Comparison of ENCODE assay signal across 1 cellular context in the genomic region with DNA sequence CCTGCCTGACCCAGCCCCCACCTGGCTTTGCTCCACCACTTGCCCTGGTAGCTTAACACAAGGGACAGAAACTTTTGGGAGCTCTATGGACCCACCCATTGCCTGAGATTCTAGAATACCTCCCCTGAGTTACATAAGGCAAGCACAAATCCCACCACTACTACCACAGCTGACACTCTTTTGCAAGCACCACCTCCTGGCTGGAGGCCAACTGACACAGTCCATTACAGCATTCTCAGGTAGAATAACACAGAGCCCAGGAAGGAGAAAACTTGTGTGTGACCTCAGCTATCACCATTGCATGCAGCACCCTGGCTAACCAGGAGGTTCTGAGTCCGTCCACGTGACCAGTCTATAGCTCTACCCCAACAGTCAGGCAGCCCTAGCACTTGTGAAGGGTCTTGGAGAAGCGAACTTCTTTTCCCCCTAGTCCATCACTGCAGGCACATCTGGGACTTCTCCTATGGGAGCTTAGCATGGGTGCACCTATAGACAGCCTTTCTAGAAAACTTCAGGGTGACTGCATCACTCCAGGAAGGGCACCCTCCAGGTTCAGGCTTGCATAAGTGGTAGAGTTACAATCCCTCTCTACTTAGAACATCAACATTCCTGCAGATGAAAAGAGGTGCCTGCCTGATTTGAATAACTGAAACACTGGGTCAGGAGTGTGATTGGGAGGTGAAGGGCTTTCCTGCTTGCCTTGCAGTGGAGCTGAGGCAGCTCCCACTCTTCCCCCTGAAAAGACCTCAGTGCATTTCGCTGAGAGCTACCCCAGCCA.
TF ChIP-seq lines count a peak whose summit lies in the region.

No MANE protein-coding gene starts in this region.

TF ChIP-seq in H1, 55 proteins besides CTCF, POLR2A, EP300 and RAD21:
- TF ChIP-seq RBBP5 (IDR thresholded peaks at IDR 0.05; ENCODE audit: borderline replicate concordance, low read depth, low read length) (no peak), BACH1 (IDR thresholded peaks at IDR 0.05; ENCODE audit: low read length) (no peak), EZH2 (IDR thresholded peaks at IDR 0.05; ENCODE audit: low read depth, low read length, severe bottlenecking) (no peak), USF2 (IDR thresholded peaks at IDR 0.05; ENCODE audit: low read length) (no peak), KDM1A (IDR thresholded peaks at IDR 0.05; ENCODE audit: borderline replicate concordance, low read length) (no peak), GABPA (IDR thresholded peaks at IDR 0.05; ENCODE audit: borderline replicate concordance, insufficient read depth, low read length) (no peak), TEAD4 (IDR thresholded peaks at IDR 0.05; ENCODE audit: low read depth, low read length) (no peak), SUZ12 (IDR thresholded peaks at IDR 0.05; ENCODE audit: low read length) (no peak), TAF7 (optimal IDR thresholded peaks at IDR 0.05; ENCODE audit: borderline replicate concordance, low read depth, low read length) (no peak), CHD1 (IDR thresholded peaks at IDR 0.05; ENCODE audit: low read depth, low read length) (no peak), SP1 (IDR thresholded peaks at IDR 0.05; ENCODE audit: low read depth, low read length) (no peak), EGR1 (IDR thresholded peaks at IDR 0.05; ENCODE audit: borderline replicate concordance, low read depth, low read length) (no peak), SRF (IDR thresholded peaks at IDR 0.05; ENCODE audit: low read depth, low read length) (no peak), JUN (IDR thresholded peaks at IDR 0.05; ENCODE audit: low read depth, low read length) (no peak), SIRT6 (IDR thresholded peaks at IDR 0.05; ENCODE audit: low read length) (no peak), TBP (IDR thresholded peaks at IDR 0.05; ENCODE audit: low read depth, low read length) (no peak), CTBP2 (IDR thresholded peaks at IDR 0.05; ENCODE audit: borderline replicate concordance, insufficient read depth, insufficient read length, low read length) (no peak), RNF2 (IDR thresholded peaks at IDR 0.05; ENCODE audit: borderline replicate concordance, low read depth, low read length, missing control alignments, poor library complexity, severe bottlenecking) (no peak)
